ENCODE assay signal across 1 cellular context in genomic region chr17:48442819-48443218, GRCh38.
TF ChIP-seq lines count a peak whose summit lies in the region.

No MANE protein-coding gene starts in this region.

TF ChIP-seq in K562, 482 proteins besides CTCF, POLR2A, EP300 and RAD21 (continued from another document and continues in another):
- TF ChIP-seq NRF1 (conservative IDR thresholded peaks at IDR 0.05 in 1 of 2, IDR thresholded peaks at IDR 0.05 in 1 of 2) (no peak), CREBBP (IDR thresholded peaks at IDR 0.05; ENCODE audit: low read depth, low read length) (no peak), RB1 (IDR thresholded peaks at IDR 0.05; ENCODE audit: low read depth) (no peak), RREB1 (CRISPR knock-in tag; IDR thresholded peaks at IDR 0.05) (peak; percentile 15; the same call in 1 of the 2 replicates), MCM5 (IDR thresholded peaks at IDR 0.05; ENCODE audit: low read depth) (no peak), ZNF431 (CRISPR knock-in tag; IDR thresholded peaks at IDR 0.05) (no peak), ARHGAP35 (IDR thresholded peaks at IDR 0.05; ENCODE audit: partially characterized antibody) (no peak), FOXA3 (CRISPR knock-in tag; conservative IDR thresholded peaks at IDR 0.05 in 1 of 2, IDR thresholded peaks at IDR 0.05 in 1 of 2) (no peak), SMARCA5 (IDR thresholded peaks at IDR 0.05) (peak; percentile 75; the same call in 1 of the 2 replicates), GATA2 (CRISPR knock-in tag; IDR thresholded peaks at IDR 0.05) (no peak), SREBF2 (CRISPR knock-in tag; IDR thresholded peaks at IDR 0.05) (no peak), HDAC8 (tag; IDR thresholded peaks at IDR 0.05) (no peak), TFE3 (CRISPR knock-in tag; IDR thresholded peaks at IDR 0.05) (no peak), HLTF (IDR thresholded peaks at IDR 0.05) (0 out of 2 replicates have a peak, but pooled peaks have one; percentile 55), PRDM10 (IDR thresholded peaks at IDR 0.05; ENCODE audit: partially characterized antibody) (no peak), HES1 (IDR thresholded peaks at IDR 0.05; ENCODE audit: low read depth) (no peak), MAZ (CRISPR knock-in tag; conservative IDR thresholded peaks at IDR 0.05 in 1 of 2, IDR thresholded peaks at IDR 0.05 in 1 of 2) (no peak), NR4A1 (CRISPR knock-in tag; IDR thresholded peaks at IDR 0.05) (no peak), NR4A1 (tag; IDR thresholded peaks at IDR 0.05) (no peak), MBD2 (IDR thresholded peaks at IDR 0.05; ENCODE audit: borderline replicate concordance, low read depth) (no peak; the same call in 1 of the 2 replicates), ARID2 (IDR thresholded peaks at IDR 0.05) (no peak), KDM4B (IDR thresholded peaks at IDR 0.05; ENCODE audit: borderline replicate concordance in 2 of 2, low read depth in 1 of 2) (no peak), CBFA2T2 (conservative IDR thresholded peaks at IDR 0.05) (peak; percentile 85), ESRRA (IDR thresholded peaks at IDR 0.05; ENCODE audit: borderline replicate concordance, low read depth) (no peak), CAMTA2 (CRISPR knock-in tag; conservative IDR thresholded peaks at IDR 0.05) (no peak), SIN3B (IDR thresholded peaks at IDR 0.05; ENCODE audit: low read depth) (no peak), FOXP4 (CRISPR knock-in tag; IDR thresholded peaks at IDR 0.05; ENCODE audit: borderline replicate concordance) (no peak), NFIC (IDR thresholded peaks at IDR 0.05) (peak; percentile 60; the same call in 1 of the 2 replicates)
- TF ChIP-seq, protein P1, sequence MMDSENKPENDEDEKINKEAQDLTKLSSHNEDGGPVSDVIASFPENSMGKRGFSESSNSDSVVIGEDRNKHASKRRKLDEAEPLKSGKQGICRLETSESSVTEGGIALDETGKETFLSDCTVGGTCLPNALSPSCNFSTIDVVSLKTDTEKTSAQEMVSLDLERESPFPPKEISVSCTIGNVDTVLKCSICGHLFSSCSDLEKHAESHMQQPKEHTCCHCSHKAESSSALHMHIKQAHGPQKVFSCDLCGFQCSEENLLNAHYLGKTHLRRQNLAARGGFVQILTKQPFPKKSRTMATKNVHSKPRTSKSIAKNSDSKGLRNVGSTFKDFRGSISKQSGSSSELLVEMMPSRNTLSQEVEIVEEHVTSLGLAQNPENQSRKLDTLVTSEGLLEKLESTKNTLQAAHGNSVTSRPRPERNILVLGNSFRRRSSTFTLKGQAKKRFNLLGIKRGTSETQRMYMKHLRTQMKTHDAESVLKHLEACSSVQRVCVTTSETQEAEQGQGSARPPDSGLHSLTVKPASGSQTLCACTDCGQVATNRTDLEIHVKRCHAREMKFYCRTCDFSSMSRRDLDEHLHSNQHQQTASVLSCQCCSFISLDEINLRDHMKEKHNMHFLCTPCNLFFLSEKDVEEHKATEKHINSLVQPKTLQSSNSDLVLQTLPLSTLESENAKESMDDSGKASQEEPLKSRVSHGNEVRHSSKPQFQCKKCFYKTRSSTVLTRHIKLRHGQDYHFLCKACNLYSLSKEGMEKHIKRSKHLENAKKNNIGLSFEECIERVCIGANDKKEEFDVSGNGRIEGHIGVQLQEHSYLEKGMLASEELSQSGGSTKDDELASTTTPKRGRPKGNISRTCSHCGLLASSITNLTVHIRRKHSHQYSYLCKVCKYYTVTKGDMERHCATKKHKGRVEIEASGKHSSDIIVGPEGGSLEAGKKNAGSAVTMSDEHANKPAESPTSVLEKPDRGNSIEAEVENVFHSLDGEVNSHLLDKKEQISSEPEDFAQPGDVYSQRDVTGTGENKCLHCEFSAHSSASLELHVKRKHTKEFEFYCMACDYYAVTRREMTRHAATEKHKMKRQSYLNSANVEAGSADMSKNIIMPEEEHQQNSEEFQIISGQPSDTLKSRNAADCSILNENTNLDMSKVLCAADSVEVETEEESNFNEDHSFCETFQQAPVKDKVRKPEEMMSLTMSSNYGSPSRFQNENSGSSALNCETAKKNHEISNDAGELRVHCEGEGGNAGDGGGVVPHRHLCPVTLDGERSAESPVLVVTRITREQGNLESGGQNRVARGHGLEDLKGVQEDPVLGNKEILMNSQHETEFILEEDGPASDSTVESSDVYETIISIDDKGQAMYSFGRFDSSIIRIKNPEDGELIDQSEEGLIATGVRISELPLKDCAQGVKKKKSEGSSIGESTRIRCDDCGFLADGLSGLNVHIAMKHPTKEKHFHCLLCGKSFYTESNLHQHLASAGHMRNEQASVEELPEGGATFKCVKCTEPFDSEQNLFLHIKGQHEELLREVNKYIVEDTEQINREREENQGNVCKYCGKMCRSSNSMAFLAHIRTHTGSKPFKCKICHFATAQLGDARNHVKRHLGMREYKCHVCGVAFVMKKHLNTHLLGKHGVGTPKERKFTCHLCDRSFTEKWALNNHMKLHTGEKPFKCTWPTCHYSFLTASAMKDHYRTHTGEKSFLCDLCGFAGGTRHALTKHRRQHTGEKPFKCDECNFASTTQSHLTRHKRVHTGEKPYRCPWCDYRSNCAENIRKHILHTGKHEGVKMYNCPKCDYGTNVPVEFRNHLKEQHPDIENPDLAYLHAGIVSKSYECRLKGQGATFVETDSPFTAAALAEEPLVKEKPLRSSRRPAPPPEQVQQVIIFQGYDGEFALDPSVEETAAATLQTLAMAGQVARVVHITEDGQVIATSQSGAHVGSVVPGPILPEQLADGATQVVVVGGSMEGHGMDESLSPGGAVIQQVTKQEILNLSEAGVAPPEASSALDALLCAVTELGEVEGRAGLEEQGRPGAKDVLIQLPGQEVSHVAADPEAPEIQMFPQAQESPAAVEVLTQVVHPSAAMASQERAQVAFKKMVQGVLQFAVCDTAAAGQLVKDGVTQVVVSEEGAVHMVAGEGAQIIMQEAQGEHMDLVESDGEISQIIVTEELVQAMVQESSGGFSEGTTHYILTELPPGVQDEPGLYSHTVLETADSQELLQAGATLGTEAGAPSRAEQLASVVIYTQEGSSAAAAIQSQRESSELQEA (IDR thresholded peaks at IDR 0.05; ENCODE audit: low read depth) = no peak
- TF ChIP-seq, protein P2, sequence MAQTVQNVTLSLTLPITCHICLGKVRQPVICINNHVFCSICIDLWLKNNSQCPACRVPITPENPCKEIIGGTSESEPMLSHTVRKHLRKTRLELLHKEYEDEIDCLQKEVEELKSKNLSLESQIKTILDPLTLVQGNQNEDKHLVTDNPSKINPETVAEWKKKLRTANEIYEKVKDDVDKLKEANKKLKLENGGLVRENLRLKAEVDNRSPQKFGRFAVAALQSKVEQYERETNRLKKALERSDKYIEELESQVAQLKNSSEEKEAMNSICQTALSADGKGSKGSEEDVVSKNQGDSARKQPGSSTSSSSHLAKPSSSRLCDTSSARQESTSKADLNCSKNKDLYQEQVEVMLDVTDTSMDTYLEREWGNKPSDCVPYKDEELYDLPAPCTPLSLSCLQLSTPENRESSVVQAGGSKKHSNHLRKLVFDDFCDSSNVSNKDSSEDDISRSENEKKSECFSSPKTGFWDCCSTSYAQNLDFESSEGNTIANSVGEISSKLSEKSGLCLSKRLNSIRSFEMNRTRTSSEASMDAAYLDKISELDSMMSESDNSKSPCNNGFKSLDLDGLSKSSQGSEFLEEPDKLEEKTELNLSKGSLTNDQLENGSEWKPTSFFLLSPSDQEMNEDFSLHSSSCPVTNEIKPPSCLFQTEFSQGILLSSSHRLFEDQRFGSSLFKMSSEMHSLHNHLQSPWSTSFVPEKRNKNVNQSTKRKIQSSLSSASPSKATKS (CRISPR knock-in tag; IDR thresholded peaks at IDR 0.05) = no peak
